ENCODE assay signal across 8 cellular contexts in the genomic region with DNA sequence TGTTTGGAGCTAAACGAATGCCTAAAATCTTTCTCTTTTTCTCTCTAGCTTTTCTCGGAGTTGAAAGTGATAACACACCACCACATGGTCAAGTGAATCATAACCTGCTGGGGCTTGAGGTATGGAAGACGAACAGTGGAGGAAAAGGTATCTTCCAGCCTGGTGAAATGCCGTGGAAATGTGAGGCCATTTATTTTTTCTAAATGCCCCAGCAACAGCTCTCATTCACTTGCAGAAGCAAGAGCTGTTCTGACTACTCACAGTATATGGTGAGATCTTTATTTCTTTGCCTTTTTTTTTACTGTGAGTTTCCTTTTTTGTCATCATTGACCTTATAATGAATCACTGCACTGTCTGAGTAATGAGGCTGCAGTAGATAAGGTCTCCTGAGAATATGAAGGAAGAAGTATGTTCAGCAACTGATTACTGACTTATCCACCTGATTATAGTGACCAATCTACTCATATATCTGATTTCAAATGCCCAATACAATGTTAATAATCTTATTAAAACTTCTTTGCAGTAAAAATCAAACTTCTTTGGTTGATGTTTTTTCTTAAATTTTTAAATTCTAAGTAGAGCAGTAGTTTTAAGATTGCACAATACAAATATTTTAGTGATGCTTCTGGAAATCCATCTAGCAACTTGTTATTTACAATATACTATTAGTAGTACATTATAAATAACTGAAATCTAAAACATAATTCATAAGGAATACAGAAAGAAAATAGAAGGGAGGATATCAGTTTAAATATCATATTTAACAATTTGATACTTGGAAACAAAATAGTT.
DNase-seq lines count a peak whose midpoint lies in the region; ATAC-seq lines count a peak whose summit lies in the region.

No MANE protein-coding gene starts in this region.

- H3K27me3 Mint-ChIP-seq in activated CD4-positive, alpha-beta memory T cell treated with anti-CD3 and anti-CD28 coated beads, Interleukin-2, amount 10 ng/mL, durations not matched to agents 7 days and 5 days, result no peaks in the 10 kb centered on the region

- no peaks in the 10 kb centered on the region for H3K27me3 ChIP-seq in ACC112 (ENCODE audit: insufficient read depth, low read length)

- ATAC-seq in GM19438 (IDR thresholded peaks at IDR 0.05; ENCODE audit: low read depth, unreplicated experiment), result peak; percentile 70
- ATAC-seq in HG03378 (IDR thresholded peaks at IDR 0.05; ENCODE audit: unreplicated experiment), result peak; percentile 91
- ATAC-seq in HG03521 (IDR thresholded peaks at IDR 0.05; ENCODE audit: unreplicated experiment), result no peak

- POLR2A ChIA-PET in activated CD4-positive, alpha-beta memory T cell treated with anti-CD3 and anti-CD28 coated beads, Interleukin-2, amount 10 ng/mL, durations not matched to agents 7 days and 5 days (lab: Charles Lee), result no interaction called here

- H3K4me3 Mint-ChIP-seq in activated CD4-positive, alpha-beta memory T cell treated with anti-CD3 and anti-CD28 coated beads, Interleukin-2, amount 10 ng/mL, durations not matched to agents 7 days and 5 days, result no peak overlapping the region

- no peaks in the 10 kb centered on the region for H3K36me3 ChIP-seq in ACC112 (ENCODE audit: insufficient read depth, low read length)

- no peak overlapping the region for H3K27ac Mint-ChIP-seq in activated CD4-positive, alpha-beta memory T cell treated with anti-CD3 and anti-CD28 coated beads, Interleukin-2, amount 10 ng/mL, durations not matched to agents 7 days and 5 days

- H3K36me3 Mint-ChIP-seq in activated CD4-positive, alpha-beta memory T cell treated with anti-CD3 and anti-CD28 coated beads, Interleukin-2, amount 10 ng/mL, durations not matched to agents 7 days and 5 days (ENCODE audit: low read depth), result no peaks in the 10 kb centered on the region

- DNase-seq in dedifferentiated amniotic fluid mesenchymal stem cell (ENCODE audit: extremely low spot score) (peak; percentile 21), NCI-H2029 treated with DMSO at 0.1 percent for 48 hours (lab: John Stamatoyannopoulos, UW) (no peak), UCSD-AML1 (lab: John Stamatoyannopoulos, UW; ENCODE audit: unreplicated experiment) (no peak)
- no peak for DNase-seq in activated CD4-positive, alpha-beta memory T cell treated with anti-CD3 and anti-CD28 coated beads, Interleukin-2, amount 10 ng/mL, durations not matched to agents 7 days and 5 days

- peak overlapping the region; percentile 64 for H2AFZ ChIP-seq in ACC112 (ENCODE audit: low read length, unreplicated experiment)

- peaks cover 2% of the 10 kb centered on the region for H3K9me3 Mint-ChIP-seq in activated CD4-positive, alpha-beta memory T cell treated with anti-CD3 and anti-CD28 coated beads, Interleukin-2, amount 10 ng/mL, durations not matched to agents 7 days and 5 days

- peak overlapping the region; percentile 13 for H3K4me3 ChIP-seq in ACC112 (ENCODE audit: low read depth, low read length)

- CTCF ChIA-PET in activated CD4-positive, alpha-beta memory T cell treated with anti-CD3 and anti-CD28 coated beads, Interleukin-2, amount 10 ng/mL, durations not matched to agents 7 days and 5 days (lab: Charles Lee), result no interaction called here

- no peaks in the 10 kb centered on the region for H3K4me1 Mint-ChIP-seq in activated CD4-positive, alpha-beta memory T cell treated with anti-CD3 and anti-CD28 coated beads, Interleukin-2, amount 10 ng/mL, durations not matched to agents 7 days and 5 days

- H3K4me1 ChIP-seq in ACC112 (ENCODE audit: control insufficient read depth, insufficient read depth, low read length, unreplicated experiment), result peaks cover 45% of the 10 kb centered on the region

- H3K27ac ChIP-seq in ACC112 (ENCODE audit: low read depth, low read length), result peak overlapping the region; percentile 84

- no peaks in the 10 kb centered on the region for H3K79me2 ChIP-seq in ACC112 (ENCODE audit: control insufficient read depth, insufficient read depth, low read length, unreplicated experiment)
